ENCODE assay signal across 8 cellular contexts in genomic region chr14:99628832-99629618, GRCh38.
DNase-seq lines count a peak whose midpoint lies in the region; ATAC-seq and TF ChIP-seq lines count a peak whose summit lies in the region.

No MANE protein-coding gene starts in this region.

- TF ChIP-seq CTCF in GM10266 (IDR thresholded peaks at IDR 0.05; ENCODE audit: control insufficient read depth, insufficient read depth, low read depth, missing control alignments) = peak; percentile 92

- DNase-seq in GM10266 (ENCODE audit: extremely low spot score) (peak; percentile 82), NCI-H345 (lab: John Stamatoyannopoulos, UW) (peak; percentile 67), cerebellar cortex (ENCODE audit: low spot score) (peak; percentile 80), left kidney (ENCODE audit: low read depth, low spot score) (peak; percentile 89)
- DNase-seq in activated CD4-positive, alpha-beta T cell treated with anti-CD3 and anti-CD28 coated beads for 1 hour = peak; percentile 46
- peak; percentile 59 for DNase-seq in stimulated activated CD4-positive, alpha-beta T cell treated with anti-CD3 and anti-CD28 coated beads, Interleukin-4, amount 100 ng/mL, for 24 hours

- ATAC-seq in HG02973 (IDR thresholded peaks at IDR 0.05; ENCODE audit: unreplicated experiment) = peak; percentile 68
- no peak for ATAC-seq in HG02970 (IDR thresholded peaks at IDR 0.05; ENCODE audit: low FRiP score, unreplicated experiment)
